Comparison of ENCODE assay signal across 8 cellular contexts in the genomic region with DNA sequence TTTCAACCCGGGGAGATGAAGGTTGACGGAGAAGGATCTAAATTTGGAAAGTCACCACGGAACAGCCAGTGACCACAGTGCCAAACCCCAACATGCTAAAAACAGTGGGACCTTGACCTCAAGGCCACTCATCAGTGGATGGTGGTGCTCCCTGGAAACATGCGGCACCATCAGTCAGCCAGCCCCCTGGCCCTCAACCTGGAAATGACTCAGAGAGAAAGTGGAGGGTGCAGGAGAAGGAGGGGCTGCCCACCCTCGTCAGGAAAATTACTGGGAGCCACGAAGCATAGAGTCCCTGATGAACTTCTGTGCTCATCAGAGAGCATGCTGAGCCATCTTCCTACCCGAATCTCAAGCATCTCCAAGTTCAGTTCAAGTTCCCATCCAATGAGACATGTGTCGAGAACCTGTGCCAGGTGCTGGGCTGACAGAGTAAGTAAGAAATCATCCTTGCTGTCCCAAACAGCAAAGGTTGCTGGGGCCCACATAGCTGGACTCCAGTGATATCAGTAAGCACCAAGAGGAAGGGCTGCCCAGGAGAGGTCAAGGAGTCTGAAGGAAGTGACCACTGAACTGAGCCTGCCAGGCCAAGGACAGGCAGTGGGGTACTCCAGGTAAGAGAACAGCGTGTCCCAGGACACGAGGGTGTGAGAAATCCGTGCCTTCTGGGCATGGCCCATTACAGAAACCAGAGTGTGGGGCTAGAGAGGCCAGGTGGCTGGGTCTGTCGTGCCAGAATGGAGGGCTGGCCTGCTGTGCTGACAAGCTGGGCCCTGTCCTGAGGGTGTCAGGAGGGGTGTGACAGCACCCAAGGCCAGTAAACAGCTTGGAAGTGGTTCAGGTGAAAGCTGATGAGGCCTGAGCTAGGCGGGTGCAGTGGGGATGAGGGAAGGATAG. TPM values are rescaled to one million over a fixed set of nuclear protein-coding genes. Genes with fewer than 3 reads are reported as not detected.
A peak's percentile ranks its signal among the peaks of the same experiment; 100 is the strongest.
DNase-seq lines count a peak whose midpoint lies in the region; ATAC-seq and TF ChIP-seq lines count a peak whose summit lies in the region.

No MANE protein-coding gene starts in this region.

- peak; percentile 40 for ATAC-seq in Right ventricle myocardium inferior

- no CpG with 5 or more reads among the region's 13 CpGs for WGBS in H9 (ENCODE audit: extremely low coverage, insufficient read length, low lambda C conversion rate)

- H3K4me1 ChIP-seq in H9 (ENCODE audit: insufficient read depth, low read length) = no peaks in the 10 kb centered on the region

- no peak overlapping the region for H3K4ac ChIP-seq in H9 (ENCODE audit: low read depth, low read length)

- H2AFZ ChIP-seq in H9 (ENCODE audit: low read length) = no peak overlapping the region

- no peaks in the 10 kb centered on the region for H3K23me2 ChIP-seq in H9 (ENCODE audit: insufficient read length, low read depth, low read length, poor library complexity, severe bottlenecking)

- H3K36me3 Mint-ChIP-seq in H9 (ENCODE audit: insufficient read depth in 1 of 3, low read depth in 3 of 3) = no peaks in the 10 kb centered on the region

- no peak overlapping the region for H4K5ac ChIP-seq in H9 (ENCODE audit: insufficient read length, low read depth, low read length)

- H3K9me3 ChIP-seq in H9 (ENCODE audit: control insufficient read depth, low read depth, low read length) = no peaks in the 10 kb centered on the region

- no peak overlapping the region for H2BK15ac ChIP-seq in H9 (ENCODE audit: low read depth, low read length)

- no peaks in the 10 kb centered on the region for H3K27me3 ChIP-seq in H9 (ENCODE audit: insufficient read depth, low read length)

- no peak overlapping the region for H3K18ac ChIP-seq in H9 (ENCODE audit: insufficient read length, low read depth, low read length)

- no peak overlapping the region for H3T11ph ChIP-seq in H9 (ENCODE audit: low read length)

- DNase-seq in stimulated activated CD4-positive, alpha-beta T cell treated with anti-CD3 and anti-CD28 coated beads, Interleukin-12 subunit alpha, Interleukin-12 subunit beta, amount 100 ng/mL, for 48 hours (ENCODE audit: low read depth in 2 of 3, low spot score in 1 of 3) = peak; percentile 40 to 59 (median 45)
- no peak for DNase-seq in stimulated activated CD4-positive, alpha-beta T cell treated with anti-CD3 and anti-CD28 coated beads, Interleukin-12 subunit alpha, Interleukin-12 subunit beta, amount 100 ng/mL, for 4 hours
- DNase-seq in activated T-cell treated with anti-CD3 and anti-CD28 coated beads for 24 hours (ENCODE audit: low read depth) (peak; percentile 59), Right ventricle myocardium inferior (ENCODE audit: missing footprints) (peak; percentile 54), DMS114 treated with DMSO at 0.1 percent for 48 hours (lab: John Stamatoyannopoulos, UW; ENCODE audit: unreplicated experiment) (no peak), H9 (no peak), KG1 (lab: John Stamatoyannopoulos, UW) (no peak)
- DNase-seq in stimulated activated CD4-positive, alpha-beta T cell treated with anti-CD3 and anti-CD28 coated beads, Interleukin-15, amount 100 ng/mL, for 24 hours = peak; percentile 79

- H3K27me3 Mint-ChIP-seq in H9 (ENCODE audit: low read depth) = peaks cover 4% of the 10 kb centered on the region; the same call in 1 of the 2 replicates

- no peak overlapping the region for H3K9ac ChIP-seq in H9 (ENCODE audit: extremely low read depth, insufficient read length, low read length)

- H4K8ac ChIP-seq in H9 (replicated peaks; ENCODE audit: insufficient read length, low read depth, low read length) = no peak overlapping the region

- peak overlapping the region in 1 of 3 experiments; percentile 8; a peak in 2 of 7 replicates for H3K27ac Mint-ChIP-seq in H9

- no peak for TF ChIP-seq CTCF in H9 (conservative IDR thresholded peaks at IDR 0.05)

- no peak overlapping the region for H2AK5ac ChIP-seq in H9 (ENCODE audit: insufficient read length, low read length)

- no peaks in the 10 kb centered on the region for H4K20me1 ChIP-seq in H9 (ENCODE audit: control insufficient read depth, insufficient read depth, insufficient read length)

- H3K27ac ChIP-seq in H9 (ENCODE audit: insufficient read length, low read depth, low read length) = no peak overlapping the region

- H3K23ac ChIP-seq in H9 (ENCODE audit: insufficient read length, low read depth, low read length) = no peak overlapping the region

- H4K91ac ChIP-seq in H9 (ENCODE audit: insufficient read length, low read depth, low read length) = no peak overlapping the region

- no peaks in the 10 kb centered on the region; a peak in 1 of 5 replicates for H3K9me3 Mint-ChIP-seq in H9

- H3K4me2 ChIP-seq in H9 (ENCODE audit: insufficient read depth, insufficient read length, low read length) = no peak overlapping the region

- no peak overlapping the region for H2BK5ac ChIP-seq in H9 (ENCODE audit: insufficient read length, low read length)

- H2BK120ac ChIP-seq in H9 (ENCODE audit: low read depth, low read length, poor library complexity, severe bottlenecking) = no peak overlapping the region

- peaks cover 0 to 4% of the 10 kb centered on the region in 2 experiments; a peak in 1 of 4 replicates for H3K4me1 Mint-ChIP-seq in H9

- no peak overlapping the region for H2BK12ac ChIP-seq in H9 (ENCODE audit: insufficient read length, low read depth, low read length)

- H3K14ac ChIP-seq in H9 (ENCODE audit: insufficient read depth, low read length) = no peak overlapping the region

- H3K79me1 ChIP-seq in H9 (ENCODE audit: insufficient read depth, low read depth, low read length, poor library complexity, severe bottlenecking) = no peaks in the 10 kb centered on the region

- no peak overlapping the region for H3K56ac ChIP-seq in H9 (ENCODE audit: insufficient read length, low read depth, low read length)

- intact Hi-C loops in Right ventricle myocardium inferior (cut with DNase I) = no loop called here

- H3K4me3 Mint-ChIP-seq in H9 = no peak overlapping the region

- H3K79me2 ChIP-seq in H9 (ENCODE audit: insufficient read depth, low read length) = no peaks in the 10 kb centered on the region

- H2BK20ac ChIP-seq in H9 (ENCODE audit: low read depth, low read length, poor library complexity, severe bottlenecking) = no peak overlapping the region

RNA-seq across cellular contexts. Expression of gene PECAM1, which starts 5.2 kb away (rescaled TPM):
- total RNA-seq in Right ventricle myocardium inferior (116 TPM), H9 (2021) (0.15 and 0.17 TPM in 2 replicates)

Comparison
In these comparisons a context has a peak if more than half of its experiments do, and no peak if none do; other contexts are left out.
1. DNase-seq: peak in stimulated activated CD4-positive, alpha-beta T cell treated with anti-CD3 and anti-CD28 coated beads, Interleukin-12 subunit alpha, Interleukin-12 subunit beta, amount 100 ng/mL, for 48 hours (3 of 3), activated T-cell treated with anti-CD3 and anti-CD28 coated beads for 24 hours (single experiment), Right ventricle myocardium inferior (single experiment) and stimulated activated CD4-positive, alpha-beta T cell treated with anti-CD3 and anti-CD28 coated beads, Interleukin-15, amount 100 ng/mL, for 24 hours (single experiment); none in stimulated activated CD4-positive, alpha-beta T cell treated with anti-CD3 and anti-CD28 coated beads, Interleukin-12 subunit alpha, Interleukin-12 subunit beta, amount 100 ng/mL, for 4 hours (single experiment), DMS114 treated with DMSO at 0.1 percent for 48 hours (single experiment), H9 (single experiment) and KG1 (single experiment).
2. RNA of gene PECAM1, which starts 5.2 kb away (total RNA-seq): 116 TPM in Right ventricle myocardium inferior (single experiment); 0.15 to 0.17 TPM in H9; every median in the first group is over 10 times any median in the second.